In the genomic region with DNA sequence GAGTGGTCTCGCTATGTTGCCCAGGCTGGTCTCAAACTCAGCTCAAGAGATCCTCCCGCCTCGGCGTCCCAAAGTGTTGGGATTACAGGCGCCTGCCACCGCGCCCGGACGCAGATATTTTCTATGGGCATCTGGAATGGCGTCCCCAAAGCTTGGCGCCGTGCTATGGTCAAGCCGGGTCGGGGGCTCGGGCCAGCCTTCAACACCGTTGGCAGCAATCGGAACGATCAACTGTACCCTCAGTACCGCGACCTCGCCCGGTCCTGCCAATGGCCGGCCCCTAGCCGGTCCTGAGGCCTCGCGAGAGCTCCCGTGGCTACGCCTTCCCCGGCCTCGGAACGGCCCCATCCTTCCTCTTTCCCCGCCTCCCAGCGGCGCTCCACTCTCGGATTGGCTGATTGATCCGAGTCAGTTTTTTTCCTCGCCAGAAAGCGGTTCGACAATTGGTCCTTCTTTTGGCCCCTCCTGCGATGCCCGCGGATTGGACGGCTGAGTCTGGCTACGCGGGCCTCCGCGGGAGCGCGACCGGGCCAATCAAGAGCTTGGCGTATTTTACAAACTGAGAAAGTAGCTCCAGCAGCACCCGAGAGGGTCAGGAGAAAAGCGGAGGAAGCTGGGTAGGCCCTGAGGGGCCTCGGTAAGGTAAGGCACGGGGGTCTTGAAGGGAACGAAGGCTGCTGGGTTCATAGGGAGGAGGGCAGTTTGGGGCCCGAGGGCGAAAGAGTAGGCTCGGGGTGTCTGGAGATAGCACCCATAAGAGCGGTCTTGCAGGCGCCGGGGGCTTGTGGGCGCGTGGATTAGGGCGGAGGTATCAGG, we compare ENCODE assay signal across 8 cellular contexts. TPM values are rescaled to one million over a fixed set of nuclear protein-coding genes. Genes with fewer than 3 reads are reported as not detected.
DNase-seq lines count a peak whose midpoint lies in the region; ATAC-seq and TF ChIP-seq lines count a peak whose summit lies in the region.

Gene TROAP, plus strand, starts transcription at position 548 of the 816 bp plus-strand sequence. CDS start 354 bp downstream, outside the sequence.

- intact Hi-C loops in activated T-helper 1 cell treated with anti-CD3 and anti-CD28 coated beads, Interleukin-12 subunit alpha, Interleukin-12 subunit beta, Interleukin-2, Interleukin-4 antibody, amounts not matched to agents 30 ng/mL and 10 ng/mL and 1 ng/mL, durations not matched to agents 14 hours and 24 hours and 36 hours (cut with micrococcal nuclease), result loop anchor here (1.0 to 5.0 kb wide), 10 partner anchors 14 to 299 kb away; partner anchors contain the start of genes C1QL4, KMT2D, TUBA1A and TUBA1C

- H3K4me3 ChIP-seq in LNCaP clone FGC (ENCODE audit: low read depth, low read length) (peak within 1 kb of the TSS; percentile 98), fibroblast of mammary gland (ENCODE audit: control insufficient read depth, low read depth, low read length) (peak within 1 kb of the TSS; percentile 94)

- peaks cover 20% of the 10 kb centered on the region for H3K36me3 Mint-ChIP-seq in activated T-helper 1 cell treated with anti-CD3 and anti-CD28 coated beads, Interleukin-12 subunit alpha, Interleukin-12 subunit beta, Interleukin-2, Interleukin-4 antibody, amounts not matched to agents 30 ng/mL and 10 ng/mL and 1 ng/mL, durations not matched to agents 14 hours and 24 hours and 36 hours (ENCODE audit: low read depth)
- no peaks in the 10 kb centered on the region for H3K36me3 Mint-ChIP-seq in naive thymus-derived CD8-positive, alpha-beta T cell
- H3K36me3 Mint-ChIP-seq in stimulated activated naive B cell treated with anti-CD40 and anti-IgM and Interleukin-4, amounts not matched to agents 10 μg/mL and 1 μg/mL and 100 μg/mL, for 72 hours, result peaks cover 0 to 3% of the 10 kb centered on the region in 2 donors

- H3K9me3 Mint-ChIP-seq in activated T-helper 1 cell treated with anti-CD3 and anti-CD28 coated beads, Interleukin-12 subunit alpha, Interleukin-12 subunit beta, Interleukin-2, Interleukin-4 antibody, amounts not matched to agents 30 ng/mL and 10 ng/mL and 1 ng/mL, durations not matched to agents 14 hours and 24 hours and 36 hours, result no peaks in the 10 kb centered on the region
- no peaks in the 10 kb centered on the region for H3K9me3 Mint-ChIP-seq in naive thymus-derived CD8-positive, alpha-beta T cell
- no peaks in the 10 kb centered on the region for H3K9me3 Mint-ChIP-seq in stimulated activated naive B cell treated with anti-CD40 and anti-IgM and Interleukin-4, amounts not matched to agents 10 μg/mL and 1 μg/mL and 100 μg/mL, for 72 hours

- H3K4me3 Mint-ChIP-seq in activated T-helper 1 cell treated with anti-CD3 and anti-CD28 coated beads, Interleukin-12 subunit alpha, Interleukin-12 subunit beta, Interleukin-2, Interleukin-4 antibody, amounts not matched to agents 30 ng/mL and 10 ng/mL and 1 ng/mL, durations not matched to agents 14 hours and 24 hours and 36 hours, result peak within 1 kb of the TSS; percentile 96
- peak within 1 kb of the TSS; percentile 87 to 99 (median 94) for H3K4me3 Mint-ChIP-seq in naive thymus-derived CD8-positive, alpha-beta T cell
- H3K4me3 Mint-ChIP-seq in stimulated activated naive B cell treated with anti-CD40 and anti-IgM and Interleukin-4, amounts not matched to agents 10 μg/mL and 1 μg/mL and 100 μg/mL, for 72 hours, result peak within 1 kb of the TSS; percentile 98 to 99

- H3K27me3 Mint-ChIP-seq in activated T-helper 1 cell treated with anti-CD3 and anti-CD28 coated beads, Interleukin-12 subunit alpha, Interleukin-12 subunit beta, Interleukin-2, Interleukin-4 antibody, amounts not matched to agents 30 ng/mL and 10 ng/mL and 1 ng/mL, durations not matched to agents 14 hours and 24 hours and 36 hours (ENCODE audit: insufficient read depth), result peaks cover 4% of the 10 kb centered on the region
- no peaks in the 10 kb centered on the region for H3K27me3 Mint-ChIP-seq in naive thymus-derived CD8-positive, alpha-beta T cell
- no peaks in the 10 kb centered on the region for H3K27me3 Mint-ChIP-seq in stimulated activated naive B cell treated with anti-CD40 and anti-IgM and Interleukin-4, amounts not matched to agents 10 μg/mL and 1 μg/mL and 100 μg/mL, for 72 hours

- H3K27ac Mint-ChIP-seq in activated T-helper 1 cell treated with anti-CD3 and anti-CD28 coated beads, Interleukin-12 subunit alpha, Interleukin-12 subunit beta, Interleukin-2, Interleukin-4 antibody, amounts not matched to agents 30 ng/mL and 10 ng/mL and 1 ng/mL, durations not matched to agents 14 hours and 24 hours and 36 hours, result peak within 1 kb of the TSS; percentile 94
- peak within 1 kb of the TSS; percentile 66 to 95 (median 88) for H3K27ac Mint-ChIP-seq in naive thymus-derived CD8-positive, alpha-beta T cell
- peak within 1 kb of the TSS; percentile 97 for H3K27ac Mint-ChIP-seq in stimulated activated naive B cell treated with anti-CD40 and anti-IgM and Interleukin-4, amounts not matched to agents 10 μg/mL and 1 μg/mL and 100 μg/mL, for 72 hours

- DNase-seq in EL (peak; percentile 99), H4 (ENCODE audit: low spot score) (peak; percentile 96), LNCaP clone FGC (ENCODE audit: low read depth) (peak; percentile 96), RPMI8226 (peak; percentile 99), fibroblast of mammary gland (ENCODE audit: low read depth) (peak; percentile 98)
- DNase-seq in activated T-helper 1 cell treated with anti-CD3 and anti-CD28 coated beads, Interleukin-12 subunit alpha, Interleukin-12 subunit beta, Interleukin-2, Interleukin-4 antibody, amounts not matched to agents 30 ng/mL and 10 ng/mL and 1 ng/mL, durations not matched to agents 14 hours and 24 hours and 36 hours (ENCODE audit: low spot score), result peak; percentile 97
- DNase-seq in naive thymus-derived CD8-positive, alpha-beta T cell, result peak; percentile 90 to 98 (median 97)
- peak; percentile 98 for DNase-seq in stimulated activated naive B cell treated with anti-CD40 and anti-IgM and Interleukin-4, amounts not matched to agents 10 μg/mL and 1 μg/mL and 100 μg/mL, for 72 hours

- TF ChIP-seq CTCF in LNCaP clone FGC (IDR thresholded peaks at IDR 0.05; ENCODE audit: control insufficient read depth, extremely low read depth, insufficient read depth) (no peak), fibroblast of mammary gland (conservative IDR thresholded peaks at IDR 0.05; ENCODE audit: control insufficient read depth, insufficient read depth, low read depth, low read length) (no peak)

- POLR2A ChIA-PET in naive thymus-derived CD8-positive, alpha-beta T cell (lab: Charles Lee), result interaction anchor here (0.6 to 2.0 kb wide), 7 partner anchors 10 to 44 kb away, joined by 3 to 9 read pairs (median 4); partner anchors contain the start of genes C1QL4, DNAJC22 and PRPH

- peaks cover 28% of the 10 kb centered on the region for H3K4me1 Mint-ChIP-seq in activated T-helper 1 cell treated with anti-CD3 and anti-CD28 coated beads, Interleukin-12 subunit alpha, Interleukin-12 subunit beta, Interleukin-2, Interleukin-4 antibody, amounts not matched to agents 30 ng/mL and 10 ng/mL and 1 ng/mL, durations not matched to agents 14 hours and 24 hours and 36 hours (ENCODE audit: low read depth)
- H3K4me1 Mint-ChIP-seq in naive thymus-derived CD8-positive, alpha-beta T cell, result peaks cover 7 to 21% (median 16%) of the 10 kb centered on the region in 4 donors
- peaks cover 15 to 21% of the 10 kb centered on the region in 2 donors for H3K4me1 Mint-ChIP-seq in stimulated activated naive B cell treated with anti-CD40 and anti-IgM and Interleukin-4, amounts not matched to agents 10 μg/mL and 1 μg/mL and 100 μg/mL, for 72 hours

- peak; percentile 95 to 98 for ATAC-seq in naive thymus-derived CD8-positive, alpha-beta T cell
- peak; percentile 98 to 99 for ATAC-seq in stimulated activated naive B cell treated with anti-CD40 and anti-IgM and Interleukin-4, amounts not matched to agents 10 μg/mL and 1 μg/mL and 100 μg/mL, for 72 hours (replicated peaks)

RNA-seq across cellular contexts. Expression of gene TROAP, which starts in this region (rescaled TPM):
- total RNA-seq in H4 (2014; rRNA removed; shearing (Covaris generic)), result 39.8 and 56.9 TPM in 2 replicates
- 46.0 TPM in 2 replicates for total RNA-seq in activated T-helper 1 cell treated with anti-CD3 and anti-CD28 coated beads, Interleukin-12 subunit alpha, Interleukin-12 subunit beta, Interleukin-2, Interleukin-4 antibody, amounts not matched to agents 30 ng/mL and 10 ng/mL and 1 ng/mL, durations not matched to agents 14 hours and 24 hours and 36 hours
- total RNA-seq in naive thymus-derived CD8-positive, alpha-beta T cell, result 1 to 10 TPM in 1 of 2 experiments, under 1 TPM in 1; 0.62 to 1.7 TPM
- under 1 TPM in 1 of 3 donors, not detected in 2; 0.24 TPM for polyA plus RNA-seq in naive thymus-derived CD8-positive, alpha-beta T cell

Comparison
In these comparisons a context has a peak if more than half of its experiments do, and no peak if none do; other contexts are left out.
1. Peak in every context shown above with its lines: DNase-seq, ATAC-seq and H3K4me3 ChIP-seq.
2. RNA of gene TROAP (total RNA-seq): 46.0 TPM in activated T-helper 1 cell treated with anti-CD3 and anti-CD28 coated beads, Interleukin-12 subunit alpha, Interleukin-12 subunit beta, Interleukin-2, Interleukin-4 antibody, amounts not matched to agents 30 ng/mL and 10 ng/mL and 1 ng/mL, durations not matched to agents 14 hours and 24 hours and 36 hours and 39.8 to 56.9 TPM in H4; 0.62 to 1.7 TPM in naive thymus-derived CD8-positive, alpha-beta T cell; every median in the first group is over 10 times any median in the second.